ENCODE assay signal across 1 cellular context in genomic region chr22:38317995-38318715, GRCh38.
TF ChIP-seq lines count a peak whose summit lies in the region.

No MANE protein-coding gene starts in this region.

TF ChIP-seq in HepG2, 621 proteins besides CTCF, POLR2A, EP300 and RAD21 (continued from another document):
- TF ChIP-seq, protein P1, sequence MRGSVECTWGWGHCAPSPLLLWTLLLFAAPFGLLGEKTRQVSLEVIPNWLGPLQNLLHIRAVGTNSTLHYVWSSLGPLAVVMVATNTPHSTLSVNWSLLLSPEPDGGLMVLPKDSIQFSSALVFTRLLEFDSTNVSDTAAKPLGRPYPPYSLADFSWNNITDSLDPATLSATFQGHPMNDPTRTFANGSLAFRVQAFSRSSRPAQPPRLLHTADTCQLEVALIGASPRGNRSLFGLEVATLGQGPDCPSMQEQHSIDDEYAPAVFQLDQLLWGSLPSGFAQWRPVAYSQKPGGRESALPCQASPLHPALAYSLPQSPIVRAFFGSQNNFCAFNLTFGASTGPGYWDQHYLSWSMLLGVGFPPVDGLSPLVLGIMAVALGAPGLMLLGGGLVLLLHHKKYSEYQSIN (CRISPR knock-in tag; IDR thresholded peaks at IDR 0.05; ENCODE audit: borderline replicate concordance): no peak
- TF ChIP-seq NAIF1 (CRISPR knock-in tag; IDR thresholded peaks at IDR 0.05; ENCODE audit: borderline replicate concordance) (no peak), SAP130 (CRISPR knock-in tag; IDR thresholded peaks at IDR 0.05; ENCODE audit: low read depth) (peak; percentile 91), ZNF878 (CRISPR knock-in tag; IDR thresholded peaks at IDR 0.05) (no peak), KDM5B (CRISPR knock-in tag; IDR thresholded peaks at IDR 0.05; ENCODE audit: borderline replicate concordance) (no peak), ZBTB40 (IDR thresholded peaks at IDR 0.05) (no peak), ZBTB40 (CRISPR knock-in tag; IDR thresholded peaks at IDR 0.05) (no peak; the same call in 1 of the 2 replicates), ZFX (CRISPR knock-in tag; IDR thresholded peaks at IDR 0.05; ENCODE audit: low read depth) (peak; percentile 44; the same call in 1 of the 2 replicates), CEBPG (CRISPR knock-in tag; IDR thresholded peaks at IDR 0.05) (peak; percentile 47), HNF4A (CRISPR knock-in tag; IDR thresholded peaks at IDR 0.05) (no peak), HOXA7 (CRISPR knock-in tag; IDR thresholded peaks at IDR 0.05) (no peak)
- TF ChIP-seq, protein P2, sequence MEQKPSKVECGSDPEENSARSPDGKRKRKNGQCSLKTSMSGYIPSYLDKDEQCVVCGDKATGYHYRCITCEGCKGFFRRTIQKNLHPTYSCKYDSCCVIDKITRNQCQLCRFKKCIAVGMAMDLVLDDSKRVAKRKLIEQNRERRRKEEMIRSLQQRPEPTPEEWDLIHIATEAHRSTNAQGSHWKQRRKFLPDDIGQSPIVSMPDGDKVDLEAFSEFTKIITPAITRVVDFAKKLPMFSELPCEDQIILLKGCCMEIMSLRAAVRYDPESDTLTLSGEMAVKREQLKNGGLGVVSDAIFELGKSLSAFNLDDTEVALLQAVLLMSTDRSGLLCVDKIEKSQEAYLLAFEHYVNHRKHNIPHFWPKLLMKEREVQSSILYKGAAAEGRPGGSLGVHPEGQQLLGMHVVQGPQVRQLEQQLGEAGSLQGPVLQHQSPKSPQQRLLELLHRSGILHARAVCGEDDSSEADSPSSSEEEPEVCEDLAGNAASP (CRISPR knock-in tag; IDR thresholded peaks at IDR 0.05; ENCODE audit: borderline replicate concordance): 0 out of 2 replicates have a peak, but pooled peaks have one; percentile 13
- TF ChIP-seq, protein P3, sequence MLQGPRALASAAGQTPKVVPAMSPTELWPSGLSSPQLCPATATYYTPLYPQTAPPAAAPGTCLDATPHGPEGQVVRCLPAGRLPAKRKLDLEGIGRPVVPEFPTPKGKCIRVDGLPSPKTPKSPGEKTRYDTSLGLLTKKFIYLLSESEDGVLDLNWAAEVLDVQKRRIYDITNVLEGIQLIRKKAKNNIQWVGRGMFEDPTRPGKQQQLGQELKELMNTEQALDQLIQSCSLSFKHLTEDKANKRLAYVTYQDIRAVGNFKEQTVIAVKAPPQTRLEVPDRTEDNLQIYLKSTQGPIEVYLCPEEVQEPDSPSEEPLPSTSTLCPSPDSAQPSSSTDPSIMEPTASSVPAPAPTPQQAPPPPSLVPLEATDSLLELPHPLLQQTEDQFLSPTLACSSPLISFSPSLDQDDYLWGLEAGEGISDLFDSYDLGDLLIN (CRISPR knock-in tag; IDR thresholded peaks at IDR 0.05; ENCODE audit: borderline replicate concordance): no peak
- TF ChIP-seq, protein P4, sequence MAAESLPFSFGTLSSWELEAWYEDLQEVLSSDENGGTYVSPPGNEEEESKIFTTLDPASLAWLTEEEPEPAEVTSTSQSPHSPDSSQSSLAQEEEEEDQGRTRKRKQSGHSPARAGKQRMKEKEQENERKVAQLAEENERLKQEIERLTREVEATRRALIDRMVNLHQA (CRISPR knock-in tag; IDR thresholded peaks at IDR 0.05): no peak
- TF ChIP-seq, protein P5, sequence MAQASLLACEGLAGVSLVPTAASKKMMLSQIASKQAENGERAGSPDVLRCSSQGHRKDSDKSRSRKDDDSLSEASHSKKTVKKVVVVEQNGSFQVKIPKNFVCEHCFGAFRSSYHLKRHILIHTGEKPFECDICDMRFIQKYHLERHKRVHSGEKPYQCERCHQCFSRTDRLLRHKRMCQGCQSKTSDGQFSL (CRISPR knock-in tag; IDR thresholded peaks at IDR 0.05): no peak
